ENCODE assay signal across 14 cellular contexts in genomic region chr13:39274926-39275325, GRCh38.
DNase-seq lines count a peak whose midpoint lies in the region; ATAC-seq and TF ChIP-seq lines count a peak whose summit lies in the region.
"Had no signal": no experiment of that assay in that cellular context is flagged by ENCODE, and none has a peak within 500 bp of the region (broad histone marks: within the 10 kb centered on the region; RNA-seq: fewer than 3 reads in every experiment).

No MANE protein-coding gene starts in this region.

- no peak overlapping the region for H3K27ac ChIP-seq in coronary artery
- H3K27ac ChIP-seq: BLaER1 treated with 17β-estradiol and CSF1 and Interleukin-3, amounts not matched to agents 10 nM and 100 nM; HL-60 had no signal

- TF ChIP-seq CTCF in nephron progenitor cell (IDR thresholded peaks at IDR 0.05) (no peak), coronary artery (IDR thresholded peaks at IDR 0.05) (no peak)

- ATAC-seq in left ventricle myocardium superior (peak; percentile 41), left cardiac atrium (no peak)
- ATAC-seq: CD8-positive, alpha-beta T cell had no signal

- H3K4me3 ChIP-seq in coronary artery, result no peak overlapping the region
- H3K4me3 ChIP-seq: BLaER1 treated with 17β-estradiol and CSF1 and Interleukin-3, amounts not matched to agents 10 nM and 100 nM; GM23338 had no signal

- peak overlapping the region; percentile 79 for H3K27ac Mint-ChIP-seq in nephron progenitor cell
- H3K27ac Mint-ChIP-seq: B cell; CD8-positive, alpha-beta T cell; GM23338 had no signal

- H3K9me3 Mint-ChIP-seq in nephron progenitor cell, result peaks cover 3% of the 10 kb centered on the region
- H3K9me3 Mint-ChIP-seq: CD8-positive, alpha-beta T cell; GM23338 had no signal

- intact Hi-C loops in left ventricle myocardium superior (cut with micrococcal nuclease) (loop anchor here (5.0 to 10.0 kb wide), 3 partner anchors 130 to 342 kb away; partner anchors contain the start of gene LHFPL6), left cardiac atrium (cut with DNase I) (loop anchor here (5.0 to 10.0 kb wide), 3 partner anchors 120 to 342 kb away; no protein-coding TSS in a partner anchor)

- DNase-seq in NCI-H82 (lab: John Stamatoyannopoulos, UW) (peak; percentile 58), NCI-H82 treated with DMSO at 0.1 percent for 48 hours (lab: John Stamatoyannopoulos, UW; ENCODE audit: unreplicated experiment) (no peak), left ventricle myocardium superior (no peak), left cardiac atrium (no peak), nephron progenitor cell (no peak), RPMI8226 (no peak), coronary artery (ENCODE audit: low spot score) (no peak)
- DNase-seq: Calu3; CD8-positive, alpha-beta T cell; HCEC 1CT had no signal

- H3K4me3 Mint-ChIP-seq in nephron progenitor cell, result no peak overlapping the region
- H3K4me3 Mint-ChIP-seq: B cell; CD8-positive, alpha-beta T cell; GM23338 had no signal

- no peaks in the 10 kb centered on the region for H3K36me3 Mint-ChIP-seq in nephron progenitor cell (ENCODE audit: low read depth)
- H3K36me3 Mint-ChIP-seq: CD8-positive, alpha-beta T cell had no signal

- H3K4me1 Mint-ChIP-seq in nephron progenitor cell, result peaks cover 22% of the 10 kb centered on the region
- H3K4me1 Mint-ChIP-seq: B cell, GM23338 had no signal

- H3K27me3 Mint-ChIP-seq in nephron progenitor cell (ENCODE audit: low read depth, poor library complexity), result peaks cover 10% of the 10 kb centered on the region
- H3K27me3 Mint-ChIP-seq: B cell had no signal
